In the genomic region with DNA sequence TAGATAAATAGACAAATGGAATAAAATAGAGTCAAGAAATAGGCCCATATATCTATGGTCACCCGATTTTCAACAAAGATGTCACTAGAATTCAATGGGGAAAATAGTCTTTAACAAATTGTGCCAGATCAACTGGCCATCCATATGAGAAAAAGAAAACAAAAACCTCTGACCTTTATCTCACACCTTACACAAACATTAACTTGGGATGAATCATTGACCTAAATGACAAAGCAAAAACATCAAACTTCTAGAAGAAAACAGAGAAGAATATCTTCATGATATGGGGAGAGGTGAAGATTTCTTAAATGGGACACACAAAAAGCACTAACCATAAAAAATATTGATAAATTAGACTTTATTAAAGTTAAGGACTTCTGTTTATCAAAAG, we compare ENCODE assay signal across 29 cellular contexts. TPM values are rescaled to one million over a fixed set of nuclear protein-coding genes. Genes with fewer than 3 reads are reported as not detected.
DNase-seq lines count a peak whose midpoint lies in the region; ATAC-seq, FAIRE-seq and TF ChIP-seq lines count a peak whose summit lies in the region.
"Had no signal": no experiment of that assay in that cellular context is flagged by ENCODE, and none has a peak within 500 bp of the region (broad histone marks: within the 10 kb centered on the region; RNA-seq: fewer than 3 reads in every experiment).

No MANE protein-coding gene starts in this region.

- dilution Hi-C loops in endothelial cell of umbilical vein (cut with MboI; ENCODE audit: extremely low pct_ligation_motif_present, low sequenced_read_pairs), result no loop called here

- intact Hi-C loops in endothelial cell of umbilical vein (cut with micrococcal nuclease), result no loop called here
- intact Hi-C loops in uterus (cut with DNase I; ENCODE audit: low total_unique reads), result no loop called here

- no peaks in the 10 kb centered on the region for H3K36me3 ChIP-seq in endothelial cell of umbilical vein (ENCODE audit: control insufficient read depth in 2 of 2, extremely low read depth in 1 of 2, insufficient read depth in 2 of 2, low read length in 2 of 2)
- no peaks in the 10 kb centered on the region for H3K36me3 ChIP-seq in uterus
- H3K36me3 ChIP-seq: cardiac muscle cell, suprapubic skin had no signal

- no peaks in the 10 kb centered on the region for H3K79me2 ChIP-seq in endothelial cell of umbilical vein (ENCODE audit: control insufficient read depth, insufficient read depth, low read length)
- H3K79me2 ChIP-seq: parathyroid adenoma had no signal

- H3K4me3 Mint-ChIP-seq in activated T-cell treated with anti-CD3 and anti-CD28 coated beads, Interleukin-2, amount 50 U/mL, for 72 hours, result no peak overlapping the region
- no peak overlapping the region for H3K4me3 Mint-ChIP-seq in activated T-cell treated with anti-CD3 and anti-CD28 coated beads, Interleukin-2, amount 50 U/mL, for 4 hours
- H3K4me3 Mint-ChIP-seq: CD4-positive, CD25-positive, alpha-beta regulatory T cell; memory B cell; naive thymus-derived CD4-positive, alpha-beta T cell; stimulated activated effector memory CD8-positive, alpha-beta T cell treated with anti-CD3 and anti-CD28 coated beads, Interleukin-12 subunit alpha, Interleukin-12 subunit beta, amount 100 ng/mL, for 72 hours had no signal

- peak overlapping the region; percentile 0 for H3K27ac Mint-ChIP-seq in activated T-cell treated with anti-CD3 and anti-CD28 coated beads, Interleukin-2, amount 50 U/mL, for 72 hours
- H3K27ac Mint-ChIP-seq: CD4-positive, CD25-positive, alpha-beta regulatory T cell; memory B cell; naive thymus-derived CD4-positive, alpha-beta T cell; stimulated activated effector memory CD8-positive, alpha-beta T cell treated with anti-CD3 and anti-CD28 coated beads, Interleukin-12 subunit alpha, Interleukin-12 subunit beta, amount 100 ng/mL, for 72 hours had no signal

- peaks cover 3 to 5% of the 10 kb centered on the region in 2 donors for H3K9me3 Mint-ChIP-seq in activated T-cell treated with anti-CD3 and anti-CD28 coated beads, Interleukin-2, amount 50 U/mL, for 72 hours
- peaks cover 8% of the 10 kb centered on the region for H3K9me3 Mint-ChIP-seq in activated T-cell treated with anti-CD3 and anti-CD28 coated beads, Interleukin-2, amount 50 U/mL, for 4 hours

- peak overlapping the region; percentile 31 for H3K4me2 ChIP-seq in endothelial cell of umbilical vein (ENCODE audit: insufficient read depth, low read length)

- H4K20me1 ChIP-seq in endothelial cell of umbilical vein (replicated peaks; ENCODE audit: control insufficient read depth, extremely low read depth, insufficient read depth, low read length), result no peaks in the 10 kb centered on the region

- H3K27me3 Mint-ChIP-seq in activated T-cell treated with anti-CD3 and anti-CD28 coated beads, Interleukin-2, amount 50 U/mL, for 72 hours (ENCODE audit: low read depth), result peaks cover 2% of the 10 kb centered on the region
- H3K27me3 Mint-ChIP-seq in activated T-cell treated with anti-CD3 and anti-CD28 coated beads, Interleukin-2, amount 50 U/mL, for 4 hours (ENCODE audit: low read depth), result peaks cover 4% of the 10 kb centered on the region
- H3K27me3 Mint-ChIP-seq: memory B cell had no signal

- no peak for TF ChIP-seq CTCF in endothelial cell of umbilical vein (IDR thresholded peaks at IDR 0.05; ENCODE audit: extremely low read depth in 1 of 2, insufficient read depth in 1 of 2, low read depth in 1 of 2, low read length in 2 of 2)
- no peak for TF ChIP-seq CTCF in uterus (IDR thresholded peaks at IDR 0.05)

- no peak overlapping the region for H3K27ac ChIP-seq in endothelial cell of umbilical vein (ENCODE audit: insufficient read depth, low read depth, low read length)
- peak overlapping the region; percentile 0 to 42 for H3K27ac ChIP-seq in uterus
- H3K27ac ChIP-seq: cardiac muscle cell, parathyroid adenoma, suprapubic skin had no signal

- BruUV-seq in endothelial cell of umbilical vein (replicated peaks; lab: Mats Ljungman, UMichigan), result no TSS peak

- peak; percentile 21 for FAIRE-seq in endothelial cell of umbilical vein (lab: Jason Lieb, UNC)
- FAIRE-seq: keratinocyte had no signal

- H3K4me1 ChIP-seq in endothelial cell of umbilical vein (ENCODE audit: control insufficient read depth, extremely low read depth, insufficient read depth, low read length), result peaks cover 5% of the 10 kb centered on the region
- no peaks in the 10 kb centered on the region for H3K4me1 ChIP-seq in uterus
- H3K4me1 ChIP-seq: parathyroid adenoma, suprapubic skin had no signal

- no peaks in the 10 kb centered on the region for H3K4me1 Mint-ChIP-seq in activated T-cell treated with anti-CD3 and anti-CD28 coated beads, Interleukin-2, amount 50 U/mL, for 72 hours (ENCODE audit: low read depth)
- H3K4me1 Mint-ChIP-seq in activated T-cell treated with anti-CD3 and anti-CD28 coated beads, Interleukin-2, amount 50 U/mL, for 4 hours (ENCODE audit: low read depth), result no peaks in the 10 kb centered on the region
- H3K4me1 Mint-ChIP-seq: CD4-positive, CD25-positive, alpha-beta regulatory T cell; memory B cell had no signal

- H2AFZ ChIP-seq in endothelial cell of umbilical vein (ENCODE audit: low read depth, low read length), result no peak overlapping the region
- H2AFZ ChIP-seq: parathyroid adenoma had no signal

- H3K9me1 ChIP-seq in endothelial cell of umbilical vein (replicated peaks; ENCODE audit: control insufficient read depth, extremely low read depth, insufficient read depth, low read length), result no peaks in the 10 kb centered on the region

- H3K36me3 Mint-ChIP-seq in activated T-cell treated with anti-CD3 and anti-CD28 coated beads, Interleukin-2, amount 50 U/mL, for 72 hours (ENCODE audit: insufficient read depth in 2 of 2), result peaks cover 0 to 2% of the 10 kb centered on the region in 2 donors
- H3K36me3 Mint-ChIP-seq in activated T-cell treated with anti-CD3 and anti-CD28 coated beads, Interleukin-2, amount 50 U/mL, for 4 hours (ENCODE audit: insufficient read depth), result no peaks in the 10 kb centered on the region
- H3K36me3 Mint-ChIP-seq: stimulated activated effector memory CD8-positive, alpha-beta T cell treated with anti-CD3 and anti-CD28 coated beads, Interleukin-12 subunit alpha, Interleukin-12 subunit beta, amount 100 ng/mL, for 72 hours had no signal

- H3K9me3 ChIP-seq in endothelial cell of umbilical vein (replicated peaks; ENCODE audit: control insufficient read depth, insufficient read depth, low read length) (no peaks in the 10 kb centered on the region), uterus (no peaks in the 10 kb centered on the region)
- H3K9me3 ChIP-seq: suprapubic skin had no signal

- no peak for DNase-seq in activated T-cell treated with anti-CD3 and anti-CD28 coated beads, Interleukin-2, amount 50 U/mL, for 72 hours
- no peak for DNase-seq in activated T-cell treated with anti-CD3 and anti-CD28 coated beads, Interleukin-2, amount 50 U/mL, for 4 hours
- DNase-seq in OCI-M1 (lab: John Stamatoyannopoulos, UW), result peak; percentile 51
- DNase-seq in endothelial cell of umbilical vein (ENCODE audit: low read depth, low spot score), result no peak
- DNase-seq in uterus, result no peak
- no peak for DNase-seq in NCI-H82 (lab: John Stamatoyannopoulos, UW)
- DNase-seq in EL, result no peak
- DNase-seq: activated CD4-positive, alpha-beta T cell treated with anti-CD3 and anti-CD28 coated beads for 48 hours; activated CD8-positive, alpha-beta memory T cell treated with anti-CD3 and anti-CD28 coated beads, Interleukin-2, amount 50 U/mL, for 4 hours; activated effector memory CD4-positive, alpha-beta T cell treated with anti-CD3 and anti-CD28 coated beads, Interleukin-2, amount 50 U/mL, for 16 hours; DMS79; foreskin melanocyte; GOT3; KG1; NCI-H1092; NCI-H1930; NCI-H446; NK-92 treated with Interleukin-12 subunit alpha and Interleukin-12 subunit beta, amount 100 ng/mL, for 24 hours; SW 1271 had no signal

- TF ChIP-seq POLR2A in endothelial cell of umbilical vein (IDR thresholded peaks at IDR 0.05; ENCODE audit: low read depth, low read length), result no peak
- TF ChIP-seq POLR2A in uterus (IDR thresholded peaks at IDR 0.05), result no peak

- no peak overlapping the region for H3K9ac ChIP-seq in endothelial cell of umbilical vein (replicated peaks; ENCODE audit: extremely low read depth, insufficient read depth, low read length)
- H3K9ac ChIP-seq: parathyroid adenoma had no signal

- no peak overlapping the region for H3K4me3 ChIP-seq in endothelial cell of umbilical vein (replicated peaks in 1 of 3; ENCODE audit: insufficient read depth in 1 of 3, low read depth in 1 of 3, low read length in 3 of 3)
- no peak overlapping the region for H3K4me3 ChIP-seq in uterus
- H3K4me3 ChIP-seq: cardiac muscle cell, suprapubic skin had no signal

- no peaks in the 10 kb centered on the region for H3K27me3 ChIP-seq in endothelial cell of umbilical vein (ENCODE audit: control insufficient read depth in 2 of 2, insufficient read depth in 2 of 2, low read length in 2 of 2)
- no peaks in the 10 kb centered on the region for H3K27me3 ChIP-seq in uterus
- H3K27me3 ChIP-seq: cardiac muscle cell, suprapubic skin had no signal

- CTCF ChIA-PET in endothelial cell of umbilical vein (lab: Charles Lee), result interaction anchor here (1.9 kb wide), 2 partner anchors 13 to 93 kb away, joined by 5 to 9 read pairs; no protein-coding TSS in a partner anchor

- POLR2A ChIA-PET in endothelial cell of umbilical vein (lab: Charles Lee), result no interaction called here

- ATAC-seq in activated T-cell treated with anti-CD3 and anti-CD28 coated beads, Interleukin-2, amount 50 U/mL, for 72 hours (replicated peaks in 1 of 2), result peak; percentile 22 to 26
- no peak for ATAC-seq in activated T-cell treated with anti-CD3 and anti-CD28 coated beads, Interleukin-2, amount 50 U/mL, for 4 hours
- no peak for ATAC-seq in HG02610 (IDR thresholded peaks at IDR 0.05; ENCODE audit: unreplicated experiment)
- ATAC-seq: naive thymus-derived CD4-positive, alpha-beta T cell; Right ventricle myocardium inferior; stimulated activated effector memory CD8-positive, alpha-beta T cell treated with anti-CD3 and anti-CD28 coated beads, Interleukin-12 subunit alpha, Interleukin-12 subunit beta, amount 100 ng/mL, for 72 hours had no signal

TF ChIP-seq in endothelial cell of umbilical vein, 7 proteins besides CTCF, POLR2A, EP300 and RAD21 (continues in another document):
- TF ChIP-seq FOS (IDR thresholded peaks at IDR 0.05; ENCODE audit: borderline replicate concordance, insufficient read depth, low read length), result no peak

RNA-seq across cellular contexts. Expression of gene ITGA11, which starts 31.9 kb away (rescaled TPM):
- total RNA-seq in activated T-cell treated with anti-CD3 and anti-CD28 coated beads, Interleukin-2, amount 50 U/mL, for 72 hours, result 1 to 10 TPM in 1 of 2 donors, under 1 TPM in 1; 0.58 to 1.6 TPM
- under 1 TPM in 2 of 3 donors, not detected in 1; 0.05 to 0.21 TPM for total RNA-seq in activated T-cell treated with anti-CD3 and anti-CD28 coated beads, Interleukin-2, amount 50 U/mL, for 4 hours
- 0.18 and 0.58 TPM in 2 replicates for total RNA-seq in endothelial cell of umbilical vein
- 0.83 and 1.0 TPM in 2 replicates for polyA plus RNA-seq in endothelial cell of umbilical vein
- polyA plus RNA-seq in endothelial cell of umbilical vein (2011; cell fraction: cytosol; rRNA removed), result 0.65 and 0.97 TPM in 2 replicates
- 1.4 and 1.5 TPM in 2 replicates for polyA plus RNA-seq in endothelial cell of umbilical vein (2011; cell fraction: nucleus; rRNA removed)
- 0.48 and 1.1 TPM in 2 replicates for polyA plus RNA-seq in endothelial cell of umbilical vein (2012)
- polyA minus RNA-seq in endothelial cell of umbilical vein, result 2.6 and 4.2 TPM in 2 replicates
- not detected for polyA minus RNA-seq in endothelial cell of umbilical vein (2011; cell fraction: cytosol; rRNA and poly(A)+ RNA removed)
- polyA minus RNA-seq in endothelial cell of umbilical vein (2011; cell fraction: nucleus; rRNA and poly(A)+ RNA removed), result 1.2 and 1.4 TPM in 2 replicates
- total RNA-seq in uterus, result 100 to 1,000 TPM in 1 of 4 donors, 10 to 100 TPM in 3; 37.3 to 106 (median 61.1) TPM
- total RNA-seq: CD4-positive, CD25-positive, alpha-beta regulatory T cell had no signal
- polyA plus RNA-seq: keratinocyte had no signal

Comparison
In these comparisons a context has a peak if more than half of its experiments do, and no peak if none do; other contexts are left out.
1. ATAC-seq: peak in activated T-cell treated with anti-CD3 and anti-CD28 coated beads, Interleukin-2, amount 50 U/mL, for 72 hours (2 of 2); none in activated T-cell treated with anti-CD3 and anti-CD28 coated beads, Interleukin-2, amount 50 U/mL, for 4 hours (0 of 2) and HG02610 (single experiment).
2. RNA of gene ITGA11, which starts 31.9 kb away (total RNA-seq): 37.3 to 106 TPM in uterus; 0.58 to 1.6 TPM in activated T-cell treated with anti-CD3 and anti-CD28 coated beads, Interleukin-2, amount 50 U/mL, for 72 hours, 0.18 to 0.58 TPM in endothelial cell of umbilical vein and 0.05 to 0.21 TPM in activated T-cell treated with anti-CD3 and anti-CD28 coated beads, Interleukin-2, amount 50 U/mL, for 4 hours; every median in the first group is over 10 times any median in the second.